ENCODE assay signal across 22 cellular contexts in the genomic region with DNA sequence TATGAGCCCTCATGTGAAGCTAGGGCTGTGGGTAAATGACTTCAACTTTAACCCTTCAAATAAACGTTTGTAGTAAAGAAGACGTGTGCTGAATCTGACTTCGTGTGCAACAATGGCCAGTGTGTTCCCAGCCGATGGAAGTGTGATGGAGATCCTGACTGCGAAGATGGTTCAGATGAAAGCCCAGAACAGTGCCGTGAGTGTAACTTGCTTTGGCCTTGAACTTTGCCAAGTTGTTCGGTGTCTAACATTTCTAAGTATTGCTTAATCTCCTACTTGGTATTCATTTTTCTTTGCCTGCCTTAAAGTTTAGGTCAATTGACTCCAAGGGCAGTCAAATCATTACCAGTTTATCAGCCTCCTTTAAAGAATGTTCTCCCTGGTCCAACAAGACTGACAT. TPM values are rescaled to one million over a fixed set of nuclear protein-coding genes. Genes with fewer than 3 reads are reported as not detected.
DNase-seq lines count a peak whose midpoint lies in the region; ATAC-seq and TF ChIP-seq lines count a peak whose summit lies in the region.
"Had no signal": no experiment of that assay in that cellular context is flagged by ENCODE, and none has a peak within 500 bp of the region (broad histone marks: within the 10 kb centered on the region; RNA-seq: fewer than 3 reads in every experiment).

No MANE protein-coding gene starts in this region.

- peak overlapping the region; percentile 2 for H3K27ac Mint-ChIP-seq in T-helper 2 cell treated with Interferon-gamma antibody and Interleukin-4, amounts not matched to agents 5 μg/mL and 100 μg/mL, for 36 hours
- H3K27ac Mint-ChIP-seq in progenitor cell of endocrine pancreas = no peak overlapping the region
- H3K27ac Mint-ChIP-seq: CD8-positive, alpha-beta T cell; IgD-negative memory B cell had no signal

- H3K27me3 Mint-ChIP-seq in T-helper 2 cell treated with Interferon-gamma antibody and Interleukin-4, amounts not matched to agents 5 μg/mL and 100 μg/mL, for 36 hours (ENCODE audit: low read depth) = no peaks in the 10 kb centered on the region
- H3K27me3 Mint-ChIP-seq in progenitor cell of endocrine pancreas = peaks cover under 1% of the 10 kb centered on the region

- no peak for TF ChIP-seq POLR2A in body of pancreas (IDR thresholded peaks at IDR 0.05)

- TF ChIP-seq CTCF in body of pancreas (IDR thresholded peaks at IDR 0.05) (no peak), progenitor cell of endocrine pancreas (IDR thresholded peaks at IDR 0.05; ENCODE audit: unreplicated experiment) (no peak)

- 59 to 60% methylated on average over 7 of the region's 7 CpGs for WGBS in body of pancreas, 2 donors

- no peaks in the 10 kb centered on the region for H3K9me3 Mint-ChIP-seq in T-helper 2 cell treated with Interferon-gamma antibody and Interleukin-4, amounts not matched to agents 5 μg/mL and 100 μg/mL, for 36 hours
- peaks cover 3% of the 10 kb centered on the region for H3K9me3 Mint-ChIP-seq in progenitor cell of endocrine pancreas (ENCODE audit: low read depth)
- H3K9me3 Mint-ChIP-seq: CD8-positive, alpha-beta T cell had no signal

- peaks cover 61% of the 10 kb centered on the region for H3K4me1 ChIP-seq in body of pancreas
- H3K4me1 ChIP-seq in subcutaneous abdominal adipose tissue (ENCODE audit: control insufficient read depth in 5 of 5, insufficient read depth in 5 of 5, low read length in 5 of 5) = peaks cover 0 to 18% (median 6%) of the 10 kb centered on the region in 5 donors

- intact Hi-C loops in body of pancreas (cut with DNase I) = no loop called here

- H3K4me1 Mint-ChIP-seq in T-helper 2 cell treated with Interferon-gamma antibody and Interleukin-4, amounts not matched to agents 5 μg/mL and 100 μg/mL, for 36 hours (ENCODE audit: low read depth) = peaks cover 23% of the 10 kb centered on the region
- no peaks in the 10 kb centered on the region for H3K4me1 Mint-ChIP-seq in progenitor cell of endocrine pancreas (ENCODE audit: low read depth)
- H3K4me1 Mint-ChIP-seq: IgD-negative memory B cell had no signal

- DNase-seq in T-helper 2 cell treated with Interferon-gamma antibody and Interleukin-4, amounts not matched to agents 5 μg/mL and 100 μg/mL, for 36 hours (ENCODE audit: low spot score) = no peak
- DNase-seq in T-helper 2 cell = no peak
- DNase-seq in body of pancreas = no peak
- peak; percentile 7 for DNase-seq in iris pigment epithelial cell (ENCODE audit: low read depth)
- no peak for DNase-seq in progenitor cell of endocrine pancreas (ENCODE audit: low spot score, unreplicated experiment)
- DNase-seq: AML-193; C1 segment of cervical spinal cord; CD8-positive, alpha-beta T cell; DMS153; NCI-H1105; NCI-H2029 treated with DMSO at 0.1 percent for 48 hours; NCI-H226; NCI-H510A treated with DMSO at 0.1 percent for 48 hours; NCI-H748 treated with DMSO at 0.1 percent for 48 hours had no signal

- H3K4me3 Mint-ChIP-seq in T-helper 2 cell treated with Interferon-gamma antibody and Interleukin-4, amounts not matched to agents 5 μg/mL and 100 μg/mL, for 36 hours = no peak overlapping the region
- no peak overlapping the region for H3K4me3 Mint-ChIP-seq in progenitor cell of endocrine pancreas (ENCODE audit: low read depth)
- H3K4me3 Mint-ChIP-seq: CD8-positive, alpha-beta T cell; IgD-negative memory B cell had no signal

- ATAC-seq in body of pancreas (peak; percentile 8), HG03565 (IDR thresholded peaks at IDR 0.05; ENCODE audit: unreplicated experiment) (no peak), HG02938 (IDR thresholded peaks at IDR 0.05; ENCODE audit: unreplicated experiment) (no peak)
- ATAC-seq: CD8-positive, alpha-beta T cell; HCT116 had no signal

- peaks cover 0 to 9% of the 10 kb centered on the region in 2 donors for H3K36me3 ChIP-seq in body of pancreas (replicated peaks in 1 of 2; ENCODE audit: insufficient read depth in 1 of 2, low read depth in 2 of 2)
- H3K36me3 ChIP-seq in subcutaneous abdominal adipose tissue (ENCODE audit: control insufficient read depth in 5 of 5, insufficient read depth in 5 of 5, low read length in 5 of 5) = peaks cover 31 to 50% (median 44%) of the 10 kb centered on the region in 5 donors

- peak overlapping the region; percentile 80 to 86 (median 81) for H3K27ac ChIP-seq in body of pancreas
- H3K27ac ChIP-seq in subcutaneous abdominal adipose tissue (ENCODE audit: low read depth, low read length) = peak overlapping the region; percentile 7
- H3K27ac ChIP-seq: 22Rv1, RWPE1 had no signal

- H3K27me3 ChIP-seq in body of pancreas (no peaks in the 10 kb centered on the region), subcutaneous abdominal adipose tissue (ENCODE audit: control insufficient read depth in 5 of 5, insufficient read depth in 4 of 5, low read length in 5 of 5) (no peaks in the 10 kb centered on the region)

- H3K9me3 ChIP-seq in body of pancreas (no peaks in the 10 kb centered on the region), subcutaneous abdominal adipose tissue (ENCODE audit: control insufficient read depth in 5 of 5, low read length in 5 of 5) (no peaks in the 10 kb centered on the region)

- no peak overlapping the region for H3K4me3 ChIP-seq in body of pancreas
- no peak overlapping the region for H3K4me3 ChIP-seq in subcutaneous abdominal adipose tissue (ENCODE audit: low read depth in 1 of 5, low read length in 5 of 5)

- peaks cover 68% of the 10 kb centered on the region for H3K36me3 Mint-ChIP-seq in T-helper 2 cell treated with Interferon-gamma antibody and Interleukin-4, amounts not matched to agents 5 μg/mL and 100 μg/mL, for 36 hours (ENCODE audit: low read depth)
- peaks cover 9% of the 10 kb centered on the region for H3K36me3 Mint-ChIP-seq in progenitor cell of endocrine pancreas (ENCODE audit: insufficient read depth)
- H3K36me3 Mint-ChIP-seq: CD8-positive, alpha-beta T cell; IgD-negative memory B cell had no signal

- no peak overlapping the region for H3K9ac ChIP-seq in subcutaneous abdominal adipose tissue (ENCODE audit: low read length in 5 of 5)

RNA-seq across cellular contexts. Expression of gene VLDLR, which starts 18.2 kb away (rescaled TPM):
- total RNA-seq in body of pancreas (10 to 100 TPM; 14.8 to 18.1 TPM), progenitor cell of endocrine pancreas (8.1 and 9.9 TPM in 2 replicates)
- total RNA-seq: G401 had no signal
